2 cellular contexts compared by ENCODE assay signal in the genomic region with DNA sequence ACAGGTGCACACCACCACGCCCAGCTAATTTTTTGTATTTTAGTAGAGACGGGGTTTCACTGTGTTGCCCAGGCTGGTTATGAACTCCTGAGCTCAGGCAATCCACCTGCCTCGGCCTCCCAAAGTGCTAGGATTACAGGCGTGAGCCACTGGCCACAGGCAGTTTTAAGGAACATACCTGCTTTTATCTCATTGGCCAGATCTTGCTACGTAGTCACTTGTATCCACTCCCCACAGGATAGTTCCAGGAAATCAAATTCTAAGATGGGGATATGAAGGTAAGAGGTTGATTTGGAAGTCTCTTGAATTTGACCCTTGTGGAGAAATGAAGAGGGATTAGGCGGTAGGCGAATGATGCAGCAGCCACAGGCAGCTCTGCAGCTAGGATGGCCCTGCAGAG.
TF ChIP-seq lines count a peak whose summit lies in the region.

No MANE protein-coding gene starts in this region.

TF ChIP-seq in A549, 52 proteins besides CTCF, POLR2A, EP300 and RAD21:
- TF ChIP-seq GATA3 (IDR thresholded peaks at IDR 0.05; ENCODE audit: borderline replicate concordance): no peak
- TF ChIP-seq EHF (CRISPR knock-in tag; IDR thresholded peaks at IDR 0.05): no peak
- TF ChIP-seq HOXB5 (CRISPR knock-in tag; IDR thresholded peaks at IDR 0.05): no peak
- TF ChIP-seq RFX5 (IDR thresholded peaks at IDR 0.05): peak; percentile 92
- TF ChIP-seq ESRRA (IDR thresholded peaks at IDR 0.05; ENCODE audit: borderline replicate concordance, low read length): no peak
- no peak for TF ChIP-seq CHD2 (IDR thresholded peaks at IDR 0.05; ENCODE audit: low read length, partially characterized antibody)

TF ChIP-seq in GM23338, 12 proteins besides CTCF, POLR2A, EP300 and RAD21:
- TF ChIP-seq JUNB (IDR thresholded peaks at IDR 0.05; ENCODE audit: unreplicated experiment) (no peak), ZNF114 (CRISPR knock-in tag; IDR thresholded peaks at IDR 0.05) (no peak), STAT1 (IDR thresholded peaks at IDR 0.05; ENCODE audit: unreplicated experiment) (no peak), NANOG (IDR thresholded peaks at IDR 0.05; ENCODE audit: borderline replicate concordance) (no peak), POLR2AphosphoS5 (IDR thresholded peaks at IDR 0.05; ENCODE audit: low read depth) (no peak)
- TF ChIP-seq, protein P1, sequence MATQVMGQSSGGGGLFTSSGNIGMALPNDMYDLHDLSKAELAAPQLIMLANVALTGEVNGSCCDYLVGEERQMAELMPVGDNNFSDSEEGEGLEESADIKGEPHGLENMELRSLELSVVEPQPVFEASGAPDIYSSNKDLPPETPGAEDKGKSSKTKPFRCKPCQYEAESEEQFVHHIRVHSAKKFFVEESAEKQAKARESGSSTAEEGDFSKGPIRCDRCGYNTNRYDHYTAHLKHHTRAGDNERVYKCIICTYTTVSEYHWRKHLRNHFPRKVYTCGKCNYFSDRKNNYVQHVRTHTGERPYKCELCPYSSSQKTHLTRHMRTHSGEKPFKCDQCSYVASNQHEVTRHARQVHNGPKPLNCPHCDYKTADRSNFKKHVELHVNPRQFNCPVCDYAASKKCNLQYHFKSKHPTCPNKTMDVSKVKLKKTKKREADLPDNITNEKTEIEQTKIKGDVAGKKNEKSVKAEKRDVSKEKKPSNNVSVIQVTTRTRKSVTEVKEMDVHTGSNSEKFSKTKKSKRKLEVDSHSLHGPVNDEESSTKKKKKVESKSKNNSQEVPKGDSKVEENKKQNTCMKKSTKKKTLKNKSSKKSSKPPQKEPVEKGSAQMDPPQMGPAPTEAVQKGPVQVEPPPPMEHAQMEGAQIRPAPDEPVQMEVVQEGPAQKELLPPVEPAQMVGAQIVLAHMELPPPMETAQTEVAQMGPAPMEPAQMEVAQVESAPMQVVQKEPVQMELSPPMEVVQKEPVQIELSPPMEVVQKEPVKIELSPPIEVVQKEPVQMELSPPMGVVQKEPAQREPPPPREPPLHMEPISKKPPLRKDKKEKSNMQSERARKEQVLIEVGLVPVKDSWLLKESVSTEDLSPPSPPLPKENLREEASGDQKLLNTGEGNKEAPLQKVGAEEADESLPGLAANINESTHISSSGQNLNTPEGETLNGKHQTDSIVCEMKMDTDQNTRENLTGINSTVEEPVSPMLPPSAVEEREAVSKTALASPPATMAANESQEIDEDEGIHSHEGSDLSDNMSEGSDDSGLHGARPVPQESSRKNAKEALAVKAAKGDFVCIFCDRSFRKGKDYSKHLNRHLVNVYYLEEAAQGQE (IDR thresholded peaks at IDR 0.05; ENCODE audit: unreplicated experiment): no peak
- TF ChIP-seq, protein P2, sequence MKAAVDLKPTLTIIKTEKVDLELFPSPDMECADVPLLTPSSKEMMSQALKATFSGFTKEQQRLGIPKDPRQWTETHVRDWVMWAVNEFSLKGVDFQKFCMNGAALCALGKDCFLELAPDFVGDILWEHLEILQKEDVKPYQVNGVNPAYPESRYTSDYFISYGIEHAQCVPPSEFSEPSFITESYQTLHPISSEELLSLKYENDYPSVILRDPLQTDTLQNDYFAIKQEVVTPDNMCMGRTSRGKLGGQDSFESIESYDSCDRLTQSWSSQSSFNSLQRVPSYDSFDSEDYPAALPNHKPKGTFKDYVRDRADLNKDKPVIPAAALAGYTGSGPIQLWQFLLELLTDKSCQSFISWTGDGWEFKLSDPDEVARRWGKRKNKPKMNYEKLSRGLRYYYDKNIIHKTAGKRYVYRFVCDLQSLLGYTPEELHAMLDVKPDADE (IDR thresholded peaks at IDR 0.05): no peak
